23 cellular contexts compared by ENCODE assay signal in genomic region chr3:197174927-197175326, GRCh38.
"Had no signal": no experiment of that assay in that cellular context is flagged by ENCODE, and none has a peak within 500 bp of the region (broad histone marks: within the 10 kb centered on the region; RNA-seq: fewer than 3 reads in every experiment).

No MANE protein-coding gene starts in this region.

- H3K4me1 Mint-ChIP-seq: activated CD4-positive, alpha-beta T cell treated with anti-CD3 and anti-CD28 coated beads, Interleukin-2, amount 10 ng/mL, durations not matched to agents 24 days and 14 days had no signal

- H3K27ac ChIP-seq: body of pancreas, coronary artery, foreskin keratinocyte, prostate gland, skin epidermis, transverse colon, vagina had no signal

- H3K27me3 ChIP-seq: body of pancreas, foreskin keratinocyte, transverse colon, vagina had no signal

- H3K4me3 ChIP-seq: body of pancreas, coronary artery, prostate gland, skin epidermis, transverse colon, vagina had no signal

- DNase-seq: activated B cell treated with CpG ODN at 0.5 μM for 24 hours; activated CD4-positive, alpha-beta T cell treated with anti-CD3 and anti-CD28 coated beads, Interleukin-2, amount 10 ng/mL, durations not matched to agents 24 days and 14 days; activated CD8-positive, alpha-beta memory T cell treated with anti-CD3 and anti-CD28 coated beads, Interleukin-2, amount 50 U/mL, for 48 hours; activated CD8-positive, alpha-beta T cell treated with anti-CD3 and anti-CD28 coated beads, Interleukin-2, amount 10 ng/mL, durations not matched to agents 7 days and 5 days; activated gamma-delta T cell treated with Interleukin-2 at 50 U/mL for 16 hours; activated naive CD8-positive, alpha-beta T cell treated with anti-CD3 and anti-CD28 coated beads for 36 hours; amygdala; body of pancreas; central memory CD4-positive, alpha-beta T cell; effector CD4-positive, alpha-beta T cell; head of caudate nucleus; nephron progenitor cell; occipital lobe; right cardiac atrium; stimulated activated CD4-positive, alpha-beta T cell treated with anti-CD3 and anti-CD28 coated beads, Interleukin-4, amount 100 ng/mL, for 4 hours; stimulated activated CD8-positive, alpha-beta memory T cell treated with anti-CD3 and anti-CD28 coated beads, Interleukin-4, amount 100 ng/mL, for 48 hours; stimulated activated naive CD4-positive, alpha-beta T cell treated with Interleukin-2 at 50 U/mL for 16 hours; transverse colon had no signal

- H3K9me3 Mint-ChIP-seq: activated B cell treated with CpG ODN at 0.5 μM for 24 hours; activated CD4-positive, alpha-beta T cell treated with anti-CD3 and anti-CD28 coated beads, Interleukin-2, amount 10 ng/mL, durations not matched to agents 24 days and 14 days; activated naive CD8-positive, alpha-beta T cell treated with anti-CD3 and anti-CD28 coated beads for 36 hours; nephron progenitor cell had no signal

- H3K27ac Mint-ChIP-seq: activated B cell treated with CpG ODN at 0.5 μM for 24 hours; activated CD4-positive, alpha-beta T cell treated with anti-CD3 and anti-CD28 coated beads, Interleukin-2, amount 10 ng/mL, durations not matched to agents 24 days and 14 days; activated CD8-positive, alpha-beta T cell treated with anti-CD3 and anti-CD28 coated beads, Interleukin-2, amount 10 ng/mL, durations not matched to agents 7 days and 5 days; activated naive CD8-positive, alpha-beta T cell treated with anti-CD3 and anti-CD28 coated beads for 36 hours; nephron progenitor cell had no signal

- H3K4me3 Mint-ChIP-seq: activated B cell treated with CpG ODN at 0.5 μM for 24 hours; activated CD4-positive, alpha-beta T cell treated with anti-CD3 and anti-CD28 coated beads, Interleukin-2, amount 10 ng/mL, durations not matched to agents 24 days and 14 days; activated CD8-positive, alpha-beta T cell treated with anti-CD3 and anti-CD28 coated beads, Interleukin-2, amount 10 ng/mL, durations not matched to agents 7 days and 5 days; activated naive CD8-positive, alpha-beta T cell treated with anti-CD3 and anti-CD28 coated beads for 36 hours; nephron progenitor cell had no signal

- H3K36me3 ChIP-seq: prostate gland, transverse colon, vagina had no signal

- ATAC-seq: activated CD8-positive, alpha-beta T cell treated with anti-CD3 and anti-CD28 coated beads, Interleukin-2, amount 10 ng/mL, durations not matched to agents 7 days and 5 days; body of pancreas; foreskin keratinocyte; right cardiac atrium had no signal

- H3K9me3 ChIP-seq: body of pancreas, prostate gland, transverse colon, vagina had no signal

- H3K4me1 ChIP-seq: prostate gland had no signal

- H3K27me3 Mint-ChIP-seq: activated B cell treated with CpG ODN at 0.5 μM for 24 hours; activated CD4-positive, alpha-beta T cell treated with anti-CD3 and anti-CD28 coated beads, Interleukin-2, amount 10 ng/mL, durations not matched to agents 24 days and 14 days; activated naive CD8-positive, alpha-beta T cell treated with anti-CD3 and anti-CD28 coated beads for 36 hours had no signal
